In genomic region chr14:75454963-75455546, GRCh38 we compare ENCODE assay signal across 8 cellular contexts. TPM values are rescaled to one million over a fixed set of nuclear protein-coding genes. Genes with fewer than 3 reads are reported as not detected.
DNase-seq lines count a peak whose midpoint lies in the region; ATAC-seq and TF ChIP-seq lines count a peak whose summit lies in the region.

No MANE protein-coding gene starts in this region.

- TF ChIP-seq CTCF in H9 (conservative IDR thresholded peaks at IDR 0.05) (no peak), smooth muscle cell (IDR thresholded peaks at IDR 0.05; ENCODE audit: borderline replicate concordance, insufficient read depth, poor library complexity, severe bottlenecking) (no peak)

- no peak overlapping the region for H3K18ac ChIP-seq in H9 (ENCODE audit: insufficient read length, low read depth, low read length)

- no peaks in the 10 kb centered on the region for H3F3A ChIP-seq in smooth muscle cell (ENCODE audit: low read depth)

- no peak overlapping the region for H2BK120ac ChIP-seq in H9 (ENCODE audit: low read depth, low read length, poor library complexity, severe bottlenecking)

- peak overlapping the region in 2 of 3 experiments; percentile 4 to 26; a peak in 5 of 7 replicates for H3K27ac Mint-ChIP-seq in H9

- H2BK5ac ChIP-seq in H9 (ENCODE audit: insufficient read length, low read length), result no peak overlapping the region

- DNase-seq in H9 (no peak), UCSD-AML1 (lab: John Stamatoyannopoulos, UW; ENCODE audit: unreplicated experiment) (peak; percentile 52), left ventricle myocardium superior (peak; percentile 77), smooth muscle cell (lab: John Stamatoyannopoulos, UW; ENCODE audit: unreplicated experiment) (no peak), NOMO-1 treated with DMSO at 0.1 percent for 48 hours (lab: John Stamatoyannopoulos, UW; ENCODE audit: unreplicated experiment) (no peak)

- no peaks in the 10 kb centered on the region for H3K27me3 ChIP-seq in H9 (ENCODE audit: insufficient read depth, low read length)
- no peaks in the 10 kb centered on the region for H3K27me3 ChIP-seq in smooth muscle cell (ENCODE audit: low read depth)

- intact Hi-C loops in left ventricle myocardium superior (cut with micrococcal nuclease), result no loop called here

- no peaks in the 10 kb centered on the region for H3K36me3 ChIP-seq in smooth muscle cell (ENCODE audit: low read depth)

- H3T11ph ChIP-seq in H9 (ENCODE audit: low read length), result no peak overlapping the region

- no peaks in the 10 kb centered on the region for H3K27me3 Mint-ChIP-seq in H9 (ENCODE audit: low read depth)

- H3K14ac ChIP-seq in H9 (ENCODE audit: insufficient read depth, low read length), result no peak overlapping the region

- H3K4me2 ChIP-seq in H9 (ENCODE audit: insufficient read depth, insufficient read length, low read length) (no peak overlapping the region), smooth muscle cell (peak overlapping the region; percentile 10)

- no peak overlapping the region for H2BK20ac ChIP-seq in H9 (ENCODE audit: low read depth, low read length, poor library complexity, severe bottlenecking)

- H3K4me1 ChIP-seq in H9 (ENCODE audit: insufficient read depth, low read length), result peaks cover 7% of the 10 kb centered on the region; the same call in 1 of the 2 replicates
- H3K4me1 ChIP-seq in smooth muscle cell (ENCODE audit: low read depth), result peaks cover 40% of the 10 kb centered on the region

- no peak overlapping the region for H2BK12ac ChIP-seq in H9 (ENCODE audit: insufficient read length, low read depth, low read length)

- H3K9ac ChIP-seq in H9 (ENCODE audit: extremely low read depth, insufficient read length, low read length), result no peak overlapping the region
- H3K9ac ChIP-seq in smooth muscle cell (ENCODE audit: low read depth), result no peak overlapping the region

- no peak overlapping the region for H4K5ac ChIP-seq in H9 (ENCODE audit: insufficient read length, low read depth, low read length)

- WGBS in H9 (ENCODE audit: extremely low coverage, insufficient read length, low lambda C conversion rate), result no CpG with 5 or more reads among the region's 12 CpGs
- 53% methylated on average over 12 of the region's 12 CpGs for WGBS in smooth muscle cell (ENCODE audit: low lambda C conversion rate)

- H3K4ac ChIP-seq in H9 (ENCODE audit: low read depth, low read length), result no peak overlapping the region

- no peak overlapping the region for H3K4me3 ChIP-seq in smooth muscle cell

- no peak overlapping the region for H3K4me3 Mint-ChIP-seq in H9

- H2AFZ ChIP-seq in H9 (ENCODE audit: low read length) (no peak overlapping the region), smooth muscle cell (ENCODE audit: low read depth) (no peak overlapping the region)

- H3K79me1 ChIP-seq in H9 (ENCODE audit: insufficient read depth, low read depth, low read length, poor library complexity, severe bottlenecking), result no peaks in the 10 kb centered on the region

- no peak overlapping the region for H4K91ac ChIP-seq in H9 (ENCODE audit: insufficient read length, low read depth, low read length)

- H3K79me2 ChIP-seq in H9 (ENCODE audit: insufficient read depth, low read length) (peaks cover 2% of the 10 kb centered on the region; the same call in 1 of the 2 replicates), smooth muscle cell (ENCODE audit: low read depth) (peaks cover 82% of the 10 kb centered on the region)

- no peaks in the 10 kb centered on the region for H3K9me3 Mint-ChIP-seq in H9

- H4K20me1 ChIP-seq in H9 (ENCODE audit: control insufficient read depth, insufficient read depth, insufficient read length) (no peaks in the 10 kb centered on the region), smooth muscle cell (ENCODE audit: low read depth) (peaks cover 95% of the 10 kb centered on the region)

- no peak overlapping the region for H3K56ac ChIP-seq in H9 (ENCODE audit: insufficient read length, low read depth, low read length)

- no peak overlapping the region for H2AK5ac ChIP-seq in H9 (ENCODE audit: insufficient read length, low read length)

- H3K23me2 ChIP-seq in H9 (ENCODE audit: insufficient read length, low read depth, low read length, poor library complexity, severe bottlenecking), result no peaks in the 10 kb centered on the region

- H3K27ac ChIP-seq in H9 (ENCODE audit: insufficient read length, low read depth, low read length), result no peak overlapping the region
- peak overlapping the region; percentile 13 for H3K27ac ChIP-seq in smooth muscle cell (ENCODE audit: low read depth)

- no peak overlapping the region for H3K23ac ChIP-seq in H9 (ENCODE audit: insufficient read length, low read depth, low read length)

- ATAC-seq in left ventricle myocardium superior (peak; percentile 25), HG02938 (IDR thresholded peaks at IDR 0.05; ENCODE audit: unreplicated experiment) (no peak), GM21529 (IDR thresholded peaks at IDR 0.05; ENCODE audit: unreplicated experiment) (no peak), HG02623 (IDR thresholded peaks at IDR 0.05; ENCODE audit: unreplicated experiment) (no peak)

- H3K36me3 Mint-ChIP-seq in H9 (ENCODE audit: insufficient read depth in 1 of 3, low read depth in 3 of 3), result peaks cover 0 to 21% (median 5%) of the 10 kb centered on the region in 3 experiments; a peak in 5 of 7 replicates

- H4K8ac ChIP-seq in H9 (replicated peaks; ENCODE audit: insufficient read length, low read depth, low read length), result no peak overlapping the region

- H2BK15ac ChIP-seq in H9 (ENCODE audit: low read depth, low read length), result no peak overlapping the region

- H3K4me1 Mint-ChIP-seq in H9, result peaks cover 74 to 83% of the 10 kb centered on the region in 2 experiments

- H3K9me3 ChIP-seq in H9 (ENCODE audit: control insufficient read depth, low read depth, low read length) (no peaks in the 10 kb centered on the region), smooth muscle cell (replicated peaks; ENCODE audit: low read depth) (no peaks in the 10 kb centered on the region)

RNA-seq across cellular contexts. Expression of gene JDP2, which starts 27.2 kb away (rescaled TPM):
- 22.8 and 24.7 TPM in 2 replicates for total RNA-seq in H9 (2021)
- total RNA-seq in left ventricle myocardium superior, result 24.7 TPM
- total RNA-seq in smooth muscle cell, result 70.3 and 71.2 TPM in 2 replicates
- polyA plus RNA-seq in smooth muscle cell, result 98.9 and 126 TPM in 2 replicates

Comparison
In these comparisons a context has a peak if more than half of its experiments do, and no peak if none do; other contexts are left out.
1. DNase-seq: peak in UCSD-AML1 (single experiment) and left ventricle myocardium superior (single experiment); none in H9 (single experiment), smooth muscle cell (single experiment) and NOMO-1 treated with DMSO at 0.1 percent for 48 hours (single experiment).